In the genomic region with DNA sequence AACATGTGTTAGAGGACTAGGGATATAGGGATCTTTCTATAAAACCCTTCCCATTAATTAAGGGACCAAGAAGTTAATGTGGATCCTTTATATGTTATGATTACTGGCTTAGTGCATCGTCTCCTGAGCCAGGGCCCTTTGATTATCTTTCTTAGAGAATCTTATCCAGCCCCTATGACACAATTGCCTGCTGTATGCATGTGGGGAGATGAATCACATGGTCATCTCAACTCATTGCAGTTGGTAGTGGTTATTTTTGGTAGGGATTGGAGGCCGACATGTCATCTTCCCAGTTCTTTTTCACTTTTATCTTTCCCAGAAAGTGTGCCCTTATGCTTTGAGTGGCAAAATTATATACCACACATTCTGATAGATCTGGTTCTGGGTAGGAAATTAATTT, we compare ENCODE assay signal across 20 cellular contexts. TPM values are rescaled to one million over a fixed set of nuclear protein-coding genes. Genes with fewer than 3 reads are reported as not detected.
DNase-seq lines count a peak whose midpoint lies in the region; ATAC-seq and TF ChIP-seq lines count a peak whose summit lies in the region.
"Had no signal": no experiment of that assay in that cellular context is flagged by ENCODE, and none has a peak within 500 bp of the region (broad histone marks: within the 10 kb centered on the region; RNA-seq: fewer than 3 reads in every experiment).

No MANE protein-coding gene starts in this region.

- no peak overlapping the region for H3K4me3 Mint-ChIP-seq in nephron progenitor cell
- H3K4me3 Mint-ChIP-seq: activated CD8-positive, alpha-beta T cell treated with anti-CD3 and anti-CD28 coated beads for 36 hours; activated T-cell treated with anti-CD3 and anti-CD28 coated beads, Interleukin-2, amount 50 U/mL, for 72 hours; CD4-positive, alpha-beta T cell had no signal

- no peak overlapping the region for H3K4me3 ChIP-seq in AG10803 (ENCODE audit: low read length)
- H3K4me3 ChIP-seq in fibroblast of pulmonary artery (replicated peaks; ENCODE audit: low read depth, low read length) = no peak overlapping the region
- H3K4me3 ChIP-seq: coronary artery had no signal

- peaks cover 45% of the 10 kb centered on the region for H3K4me1 Mint-ChIP-seq in nephron progenitor cell

- peak overlapping the region; percentile 73 for H3K27ac Mint-ChIP-seq in nephron progenitor cell
- H3K27ac Mint-ChIP-seq: activated CD8-positive, alpha-beta T cell treated with anti-CD3 and anti-CD28 coated beads for 36 hours; activated T-cell treated with anti-CD3 and anti-CD28 coated beads, Interleukin-2, amount 50 U/mL, for 72 hours; CD4-positive, alpha-beta T cell had no signal

- no peak for ATAC-seq in HG03159 (IDR thresholded peaks at IDR 0.05; ENCODE audit: unreplicated experiment)
- ATAC-seq: activated CD8-positive, alpha-beta T cell treated with anti-CD3 and anti-CD28 coated beads for 36 hours; activated T-cell treated with anti-CD3 and anti-CD28 coated beads, Interleukin-2, amount 50 U/mL, for 72 hours; left colon; SK-N-SH treated with all-trans-retinoic acid at 6 μM for 48 hours had no signal

- TF ChIP-seq CTCF in AG10803 (conservative IDR thresholded peaks at IDR 0.05; ENCODE audit: low read length) = no peak
- TF ChIP-seq CTCF in fibroblast of pulmonary artery (IDR thresholded peaks at IDR 0.05; ENCODE audit: low read length, missing control alignments) = no peak
- TF ChIP-seq CTCF in nephron progenitor cell (IDR thresholded peaks at IDR 0.05) = no peak

- H3K9me3 Mint-ChIP-seq in nephron progenitor cell = no peaks in the 10 kb centered on the region
- H3K9me3 Mint-ChIP-seq: activated CD8-positive, alpha-beta T cell treated with anti-CD3 and anti-CD28 coated beads for 36 hours; activated T-cell treated with anti-CD3 and anti-CD28 coated beads, Interleukin-2, amount 50 U/mL, for 72 hours; CD4-positive, alpha-beta T cell had no signal

- H3K27me3 Mint-ChIP-seq in nephron progenitor cell (ENCODE audit: low read depth, poor library complexity) = no peaks in the 10 kb centered on the region
- H3K27me3 Mint-ChIP-seq: activated CD8-positive, alpha-beta T cell treated with anti-CD3 and anti-CD28 coated beads for 36 hours; CD4-positive, alpha-beta T cell had no signal

- DNase-seq in AG10803 (ENCODE audit: low read depth) (peak; percentile 21), LHCN-M2 (ENCODE audit: low read depth) (peak; percentile 19), fibroblast of pulmonary artery (ENCODE audit: low read depth) (peak; percentile 23), nephron progenitor cell (no peak), NCI-H146 (lab: John Stamatoyannopoulos, UW) (no peak), COLO829 (ENCODE audit: low spot score) (no peak)
- no peak for DNase-seq in activated T-cell treated with anti-CD3 and anti-CD28 coated beads, Interleukin-2, amount 50 U/mL, for 48 hours
- DNase-seq: ACHN; activated CD8-positive, alpha-beta T cell treated with anti-CD3 and anti-CD28 coated beads for 36 hours; activated naive CD4-positive, alpha-beta T cell treated with anti-CD3 and anti-CD28 coated beads, Interleukin-2, amount 50 U/mL, for 16 hours; activated T-cell treated with anti-CD3 and anti-CD28 coated beads, Interleukin-2, amount 50 U/mL, for 72 hours; CD4-positive, alpha-beta T cell; DMS79; left colon; NCI-H2029 treated with DMSO at 0.1 percent for 48 hours; NK-92 treated with Interleukin-12 subunit alpha and Interleukin-12 subunit beta, amount 100 ng/mL, for 24 hours; T1000 had no signal

- H3K36me3 Mint-ChIP-seq in nephron progenitor cell (ENCODE audit: low read depth) = peaks cover 27% of the 10 kb centered on the region

RNA-seq across cellular contexts. Expression of a gene that starts 25.9 kb away (rescaled TPM):
- 32.5 and 43.2 TPM in 2 replicates for total RNA-seq in LHCN-M2 (2014; rRNA removed)
- 20.4 TPM for polyA plus RNA-seq in LHCN-M2 (2012)

RNA-seq across cellular contexts. Expression of a gene that starts 26.3 kb away (rescaled TPM):
- total RNA-seq in LHCN-M2 (2014; rRNA removed) = 10.3 and 16.4 TPM in 2 replicates
- 39.6 TPM for polyA plus RNA-seq in LHCN-M2 (2012)

Comparison
In these comparisons a context has a peak if more than half of its experiments do, and no peak if none do; other contexts are left out.
1. DNase-seq: peak in AG10803 (single experiment), LHCN-M2 (single experiment) and fibroblast of pulmonary artery (single experiment); none in nephron progenitor cell (single experiment), NCI-H146 (single experiment), activated T-cell treated with anti-CD3 and anti-CD28 coated beads, Interleukin-2, amount 50 U/mL, for 48 hours (0 of 2) and COLO829 (single experiment).